Comparison of ENCODE assay signal across 8 cellular contexts in the genomic region with DNA sequence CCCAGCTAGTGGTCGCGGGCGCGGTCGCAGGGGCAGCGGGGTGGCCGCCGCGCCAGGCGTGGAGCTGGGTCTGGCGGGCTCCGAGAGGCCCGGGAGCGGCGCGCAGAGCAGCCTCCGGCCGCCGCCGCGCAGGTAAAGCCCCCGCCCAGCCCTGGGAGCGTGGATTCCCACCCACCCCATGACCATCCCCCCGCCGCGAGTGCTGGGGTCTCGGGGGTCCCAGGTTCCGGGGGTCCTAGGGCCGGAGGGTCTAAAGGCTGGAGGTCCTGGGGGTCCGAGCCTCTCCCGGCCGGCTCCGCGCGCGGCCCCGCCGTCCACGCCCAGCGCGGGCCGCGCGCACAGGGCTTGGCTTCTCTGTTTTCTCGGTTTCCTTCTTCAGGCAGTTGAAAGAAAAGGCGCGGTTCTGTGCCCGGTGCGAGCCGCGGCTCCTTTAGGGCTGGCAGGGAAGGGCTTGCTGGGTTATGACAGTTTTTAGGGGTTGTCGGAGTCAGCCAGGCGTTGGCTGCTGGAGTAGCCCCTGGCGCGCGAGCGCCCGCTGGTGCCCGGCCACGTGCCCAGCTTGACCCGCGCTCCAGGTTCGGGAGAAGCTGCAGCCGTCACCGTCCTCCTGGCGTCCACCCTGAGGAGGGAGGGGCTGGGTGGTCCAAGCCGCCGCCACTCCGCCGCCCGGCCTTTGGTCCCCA. TPM values are rescaled to one million over a fixed set of nuclear protein-coding genes. Genes with fewer than 3 reads are reported as not detected.
DNase-seq lines count a peak whose midpoint lies in the region; ATAC-seq and TF ChIP-seq lines count a peak whose summit lies in the region.

No MANE protein-coding gene starts in this region.

- TF ChIP-seq EP300 in tibial nerve (IDR thresholded peaks at IDR 0.05) = no peak

- H3K4me1 Mint-ChIP-seq in naive B cell = peaks cover 0 to 11% (median 6%) of the 10 kb centered on the region in 3 donors

- TF ChIP-seq CTCF in GM10266 (IDR thresholded peaks at IDR 0.05; ENCODE audit: control insufficient read depth, insufficient read depth, low read depth, missing control alignments) (peak; percentile 56), VCaP (conservative IDR thresholded peaks at IDR 0.05) (peak; percentile 83), tibial nerve (IDR thresholded peaks at IDR 0.05) (no peak)

- TF ChIP-seq POLR2A in tibial nerve (IDR thresholded peaks at IDR 0.05) = no peak

- H3K4me3 Mint-ChIP-seq in naive B cell = peak overlapping the region; percentile 54 to 90 (median 78)

- H3K27me3 ChIP-seq in esophagus (ENCODE audit: control insufficient read depth in 1 of 2, insufficient read depth in 2 of 2, low read length in 2 of 2) = no peaks in the 10 kb centered on the region
- no peaks in the 10 kb centered on the region for H3K27me3 ChIP-seq in tibial nerve

- H3K36me3 Mint-ChIP-seq in naive B cell = no peaks in the 10 kb centered on the region

- DNase-seq in GM10266 (ENCODE audit: extremely low spot score) = peak; percentile 73
- peak; percentile 61 for DNase-seq in HuH-7 (ENCODE audit: low spot score)
- DNase-seq in naive B cell = no peak
- no peak for DNase-seq in tibial nerve (ENCODE audit: low spot score in 2 of 2)
- DNase-seq in GOT3 (lab: John Stamatoyannopoulos, UW) = no peak

- H3K27ac ChIP-seq in VCaP = peak overlapping the region; percentile 67
- H3K27ac ChIP-seq in esophagus (ENCODE audit: low read depth in 2 of 2, low read length in 1 of 2) = no peak overlapping the region
- peak overlapping the region in 2 of 4 donors; percentile 41 to 79 for H3K27ac ChIP-seq in tibial nerve

- H3K27ac Mint-ChIP-seq in naive B cell = no peak overlapping the region

- peaks cover 0 to 4% of the 10 kb centered on the region in 2 donors for H3K4me1 ChIP-seq in esophagus (ENCODE audit: control insufficient read depth in 2 of 2, insufficient read depth in 2 of 2, low read length in 1 of 2)
- peaks cover 0 to 19% (median 3%) of the 10 kb centered on the region in 4 donors for H3K4me1 ChIP-seq in tibial nerve

- WGBS in esophagus, 2 donors = 0 to 2% methylated on average over 65 to 71 of the region's 71 CpGs
- WGBS in tibial nerve, 2 donors = 0 to 1% methylated on average over 25 to 43 of the region's 71 CpGs

- H3K36me3 ChIP-seq in esophagus (ENCODE audit: control insufficient read depth in 2 of 2, insufficient read depth in 2 of 2, low read length in 1 of 2) (no peaks in the 10 kb centered on the region), tibial nerve (peaks cover 0 to 20% (median 0%) of the 10 kb centered on the region in 3 donors)

- peaks cover 0 to 24% (median 5%) of the 10 kb centered on the region in 7 donors for H3K9me3 Mint-ChIP-seq in naive B cell

- ATAC-seq in naive B cell (ENCODE audit: low read depth in 2 of 2) = peak; percentile 66 to 67
- ATAC-seq in GM21526 (IDR thresholded peaks at IDR 0.05; ENCODE audit: low FRiP score, unreplicated experiment) = no peak

- peaks cover 0 to 7% of the 10 kb centered on the region in 2 donors for H3K9me3 ChIP-seq in esophagus (ENCODE audit: control insufficient read depth in 2 of 2, insufficient read depth in 1 of 2, low read depth in 1 of 2, low read length in 1 of 2)
- peaks cover 0 to 12% (median 0%) of the 10 kb centered on the region in 4 donors for H3K9me3 ChIP-seq in tibial nerve

- peaks cover 0 to 11% (median 9%) of the 10 kb centered on the region in 3 donors for H3K27me3 Mint-ChIP-seq in naive B cell

- H3K4me3 ChIP-seq in esophagus (ENCODE audit: low read depth in 1 of 2, low read length in 2 of 2) (peak overlapping the region; percentile 49 to 70), tibial nerve (peak overlapping the region; percentile 55 to 94 (median 64))

RNA-seq across cellular contexts. Expression of a gene that starts 0.4 kb away (rescaled TPM):
- under 1 TPM; 0.63 to 0.93 TPM for polyA plus RNA-seq in esophagus
- polyA plus RNA-seq in naive B cell (ENCODE audit: low read depth in 6 of 6) = 1 to 10 TPM in 1 of 6 donors, under 1 TPM in 5; 0.12 to 2.0 (median 0.64) TPM
- total RNA-seq in tibial nerve = 1 to 10 TPM; 2.0 to 8.0 (median 3.8) TPM

Comparison
In these comparisons a context has a peak if more than half of its experiments do, and no peak if none do; other contexts are left out.
1. DNase-seq: peak in GM10266 (single experiment) and HuH-7 (single experiment); none in naive B cell (single experiment), tibial nerve (0 of 2) and GOT3 (single experiment).
2. CTCF ChIP-seq: peak in GM10266 (single experiment) and VCaP (single experiment); none in tibial nerve (0 of 5).